Comparison of ENCODE assay signal across 24 cellular contexts in genomic region chrX:140206657-140207056, GRCh38.
DNase-seq lines count a peak whose midpoint lies in the region; ATAC-seq, FAIRE-seq and TF ChIP-seq lines count a peak whose summit lies in the region.
"Had no signal": no experiment of that assay in that cellular context is flagged by ENCODE, and none has a peak within 500 bp of the region (broad histone marks: within the 10 kb centered on the region; RNA-seq: fewer than 3 reads in every experiment).

No MANE protein-coding gene starts in this region.

- H4K20me1 ChIP-seq in HepG2 (ENCODE audit: insufficient read depth, low read length): no peaks in the 10 kb centered on the region
- H4K20me1 ChIP-seq in K562 (replicated peaks; ENCODE audit: control insufficient read depth, insufficient read depth, low read length): no peaks in the 10 kb centered on the region
- H4K20me1 ChIP-seq: BLaER1 had no signal

- BruUV-seq in HepG2 (replicated peaks; lab: Mats Ljungman, UMichigan) (no TSS peak), K562 (replicated peaks; lab: Mats Ljungman, UMichigan) (no TSS peak)

- in situ Hi-C loops in HepG2 (cut with HindIII; ENCODE audit: extremely low pct_ligation_motif_present, low pct_unique_long_range_greater_than_20kb): no loop called here
- in situ Hi-C loops in K562 (cut with MboI): no loop called here

- FAIRE-seq in HepG2 (lab: Jason Lieb, UNC): no peak
- FAIRE-seq in K562 (lab: Jason Lieb, UNC): no peak
- FAIRE-seq: GM12878, GM12892, GM18507 had no signal

- TF ChIP-seq POLR2A in HepG2 (IDR thresholded peaks at IDR 0.05; ENCODE audit: insufficient read depth in 1 of 2, low read depth in 2 of 2, low read length in 2 of 2) (no peak), right lobe of liver (IDR thresholded peaks at IDR 0.05) (no peak), K562 (conservative IDR thresholded peaks at IDR 0.05) (no peak)

- 78% methylated on average over 1 of the region's 1 CpG for WGBS in HepG2 (ENCODE audit: low lambda C conversion rate)
- 100% methylated on average over 1 of the region's 1 CpG for WGBS in right lobe of liver (ENCODE audit: insufficient coverage, low coverage, low lambda C conversion rate, missing lambda C conversion rate)
- 0% methylated on average over 1 of the region's 1 CpG for WGBS in K562 (ENCODE audit: insufficient coverage, low coverage, missing lambda C conversion rate)

- H2AFZ ChIP-seq in HepG2 (ENCODE audit: low read length): no peak overlapping the region
- no peak overlapping the region for H2AFZ ChIP-seq in K562 (ENCODE audit: low read depth, low read length)

- H3K9me3 ChIP-seq in HepG2 (ENCODE audit: low read length): no peaks in the 10 kb centered on the region
- no peaks in the 10 kb centered on the region for H3K9me3 ChIP-seq in right lobe of liver
- H3K9me3 ChIP-seq in K562 (replicated peaks; ENCODE audit: control insufficient read depth, insufficient read depth, low read depth, low read length): no peaks in the 10 kb centered on the region
- H3K9me3 ChIP-seq: BE2C, BLaER1 had no signal

- H3K4me1 ChIP-seq in HepG2 (ENCODE audit: insufficient read depth, low read length): no peaks in the 10 kb centered on the region
- no peaks in the 10 kb centered on the region for H3K4me1 ChIP-seq in right lobe of liver
- no peaks in the 10 kb centered on the region for H3K4me1 ChIP-seq in K562 (replicated peaks in 1 of 2; ENCODE audit: control insufficient read depth in 2 of 2, insufficient read depth in 2 of 2, low read length in 2 of 2)
- H3K4me1 ChIP-seq: BE2C, BLaER1 had no signal

- TF ChIP-seq RAD21 in HepG2 (CRISPR knock-in tag; IDR thresholded peaks at IDR 0.05): no peak
- no peak for TF ChIP-seq RAD21 in K562 (CRISPR knock-in tag; conservative IDR thresholded peaks at IDR 0.05 in 1 of 2, IDR thresholded peaks at IDR 0.05 in 1 of 2)

- H3K9ac ChIP-seq in HepG2 (ENCODE audit: insufficient read depth, low read depth, low read length) (no peak overlapping the region), K562 (ENCODE audit: insufficient read depth in 1 of 2, low read depth in 2 of 2, low read length in 2 of 2) (no peak overlapping the region)
- H3K9ac ChIP-seq: BLaER1 had no signal

- H3K4me3 ChIP-seq in HepG2 (replicated peaks in 1 of 3; ENCODE audit: insufficient read depth in 1 of 3, low read depth in 2 of 3, low read length in 3 of 3) (no peak overlapping the region), right lobe of liver (no peak overlapping the region), K562 (no peak overlapping the region)
- H3K4me3 ChIP-seq: BLaER1, GM12878 had no signal

- POLR2A ChIA-PET in HepG2 (lab: Yijun Ruan, JAX) (no interaction called here), K562 (lab: Yijun Ruan, JAX) (no interaction called here)

- TF ChIP-seq CTCF in HepG2 (CRISPR knock-in tag; IDR thresholded peaks at IDR 0.05): no peak
- no peak for TF ChIP-seq CTCF in right lobe of liver (IDR thresholded peaks at IDR 0.05)
- TF ChIP-seq CTCF in K562 (IDR thresholded peaks at IDR 0.05 in 2 of 3, conservative IDR thresholded peaks at IDR 0.05 in 1 of 3; ENCODE audit: insufficient read depth in 2 of 3, low read depth in 1 of 3, low read length in 3 of 3): no peak

- H3K4me2 ChIP-seq in HepG2 (ENCODE audit: low read depth, low read length) (no peak overlapping the region), K562 (ENCODE audit: insufficient read depth, low read length) (no peak overlapping the region)
- H3K4me2 ChIP-seq: BLaER1 had no signal

- no peak for DNase-seq in HepG2 (ENCODE audit: low spot score)
- no peak for DNase-seq in right lobe of liver
- no peak for DNase-seq in K562 (ENCODE audit: extremely low read depth in 1 of 4, low spot score in 3 of 4)
- DNase-seq in NCI-H1417 treated with DMSO at 0.1 percent for 48 hours (lab: John Stamatoyannopoulos, UW): no peak
- DNase-seq: ACHN; BE2C; C1 segment of cervical spinal cord; CD4-positive, alpha-beta memory T cell; CD4-positive, CD25-positive, alpha-beta regulatory T cell; CD8-positive, alpha-beta memory T cell; COR-L47; DMS 273 treated with DMSO at 0.1 percent for 48 hours; DMS153; DMS53; DMS79; DND-41; EL; GDM1 had no signal

- TF ChIP-seq EP300 in HepG2 (IDR thresholded peaks at IDR 0.05; ENCODE audit: low read depth in 2 of 2, low read length in 2 of 2) (no peak), HepG2 (CRISPR knock-in tag; IDR thresholded peaks at IDR 0.05; ENCODE audit: borderline replicate concordance) (no peak), K562 (IDR thresholded peaks at IDR 0.05; ENCODE audit: low read length) (no peak)

- ATAC-seq in HepG2: no peak
- no peak for ATAC-seq in right lobe of liver
- no peak for ATAC-seq in K562
- ATAC-seq in GM19351 (IDR thresholded peaks at IDR 0.05; ENCODE audit: unreplicated experiment): no peak
- ATAC-seq: GM12878 had no signal

- H3K36me3 ChIP-seq in HepG2 (replicated peaks in 1 of 2; ENCODE audit: control insufficient read depth in 1 of 2, insufficient read depth in 2 of 2, low read length in 2 of 2) (no peaks in the 10 kb centered on the region), right lobe of liver (no peaks in the 10 kb centered on the region), K562 (ENCODE audit: control insufficient read depth, insufficient read depth, low read length) (no peaks in the 10 kb centered on the region)
- H3K36me3 ChIP-seq: BE2C, BLaER1 had no signal

- no peaks in the 10 kb centered on the region for H3K27me3 ChIP-seq in HepG2 (ENCODE audit: control insufficient read depth in 1 of 2, insufficient read depth in 2 of 2, low read length in 2 of 2)
- H3K27me3 ChIP-seq in right lobe of liver: no peaks in the 10 kb centered on the region
- H3K27me3 ChIP-seq in K562 (ENCODE audit: control insufficient read depth in 2 of 2, insufficient read depth in 2 of 2, low read length in 2 of 2): no peaks in the 10 kb centered on the region
- H3K27me3 ChIP-seq: BE2C had no signal

- CTCF ChIA-PET in HepG2 (lab: Yijun Ruan, JAX; ENCODE audit: low intra/inter-chr PET ratio, low total read pairs) (no interaction called here), K562 (lab: Yijun Ruan, JAX; ENCODE audit: low intra/inter-chr PET ratio) (no interaction called here)

- intact Hi-C loops in HepG2 (cut with micrococcal nuclease; ENCODE audit: unreplicated experiment): no loop called here
- intact Hi-C loops in right lobe of liver (cut with DNase I): no loop called here
- intact Hi-C loops in K562 (cut with micrococcal nuclease): no loop called here

- H3K9me1 ChIP-seq in K562 (ENCODE audit: control insufficient read depth, insufficient read depth, low read length): no peaks in the 10 kb centered on the region

- H3K27ac ChIP-seq in HepG2 (ENCODE audit: extremely low read length, insufficient read depth, low read length) (no peak overlapping the region), right lobe of liver (no peak overlapping the region), K562 (ENCODE audit: extremely low read depth, low read depth, low read length) (no peak overlapping the region)
- H3K27ac ChIP-seq: 22Rv1, BLaER1 had no signal

- H3K79me2 ChIP-seq in HepG2 (ENCODE audit: insufficient read depth, low read length) (no peaks in the 10 kb centered on the region), K562 (ENCODE audit: control insufficient read depth, insufficient read depth, low read length) (no peaks in the 10 kb centered on the region)

TF ChIP-seq in HepG2, 621 proteins besides CTCF, POLR2A, EP300 and RAD21:
- TF ChIP-seq HMG20A (CRISPR knock-in tag; IDR thresholded peaks at IDR 0.05; ENCODE audit: borderline replicate concordance) (no peak), YEATS4 (CRISPR knock-in tag; IDR thresholded peaks at IDR 0.05; ENCODE audit: borderline replicate concordance) (no peak), MAFF (IDR thresholded peaks at IDR 0.05; ENCODE audit: low read depth, low read length) (peak; percentile 81), MAFK (conservative IDR thresholded peaks at IDR 0.05 in 1 of 2, IDR thresholded peaks at IDR 0.05 in 1 of 2; ENCODE audit: low read length in 2 of 2) (peak; percentile 62 to 88), DRAP1 (CRISPR knock-in tag; IDR thresholded peaks at IDR 0.05) (no peak)
TF ChIP-seq in HepG2: peak in this region for 2.

TF ChIP-seq in K562, 482 proteins besides CTCF, POLR2A, EP300 and RAD21:
- no peak for TF ChIP-seq CLOCK (CRISPR knock-in tag; IDR thresholded peaks at IDR 0.05; ENCODE audit: borderline replicate concordance)
- TF ChIP-seq SMARCE1 (IDR thresholded peaks at IDR 0.05): no peak
- TF ChIP-seq ZNF121 (CRISPR knock-in tag; conservative IDR thresholded peaks at IDR 0.05): no peak
- peak; percentile 56 for TF ChIP-seq MAFK (IDR thresholded peaks at IDR 0.05; ENCODE audit: low read length)
- TF ChIP-seq ZNF316 (IDR thresholded peaks at IDR 0.05): peak; percentile 40; the same call in 1 of the 2 replicates
- TF ChIP-seq MAFG (tag; conservative IDR thresholded peaks at IDR 0.05): 0 out of 2 replicates have a peak, but pooled peaks have one; percentile 12
- no peak for TF ChIP-seq RBM39 (optimal IDR thresholded peaks at IDR 0.05; ENCODE audit: low read depth, low read length)
- TF ChIP-seq MAFF (IDR thresholded peaks at IDR 0.05; ENCODE audit: low read length): peak; percentile 45; the same call in 1 of the 2 replicates
- TF ChIP-seq TCF3 (CRISPR knock-in tag; IDR thresholded peaks at IDR 0.05): no peak
- TF ChIP-seq SNAPC5 (CRISPR knock-in tag; IDR thresholded peaks at IDR 0.05): no peak
- no peak for TF ChIP-seq NR3C1 (CRISPR knock-in tag; IDR thresholded peaks at IDR 0.05)

Comparison
In these comparisons a context has a peak if more than half of its experiments do, and no peak if none do; other contexts are left out.
1. Of the 241 proteins assayed by ChIP-seq in both HepG2 and K562: peak only in HepG2: none; only in K562: MAFG; in both: MAFF and MAFK; in neither: 238.